2 cellular contexts compared by ENCODE assay signal in genomic region chr11:76232026-76232665, GRCh38.
TF ChIP-seq lines count a peak whose summit lies in the region.

No MANE protein-coding gene starts in this region.

TF ChIP-seq in HepG2, 621 proteins besides CTCF, POLR2A, EP300 and RAD21:
- TF ChIP-seq ZNF687 (CRISPR knock-in tag; IDR thresholded peaks at IDR 0.05) (peak; percentile 38), ZNF713 (CRISPR knock-in tag; IDR thresholded peaks at IDR 0.05) (no peak)

TF ChIP-seq in K562, 482 proteins besides CTCF, POLR2A, EP300 and RAD21:
- TF ChIP-seq GMEB1 (CRISPR knock-in tag; IDR thresholded peaks at IDR 0.05), result no peak
- TF ChIP-seq ZBTB7A (IDR thresholded peaks at IDR 0.05; ENCODE audit: borderline replicate concordance, control insufficient read depth, low read depth, low read length), result 0 out of 2 replicates have a peak, but pooled peaks have one; percentile 15
TF ChIP-seq in K562: peak in this region for 1.
